ENCODE assay signal across 8 cellular contexts in the genomic region with DNA sequence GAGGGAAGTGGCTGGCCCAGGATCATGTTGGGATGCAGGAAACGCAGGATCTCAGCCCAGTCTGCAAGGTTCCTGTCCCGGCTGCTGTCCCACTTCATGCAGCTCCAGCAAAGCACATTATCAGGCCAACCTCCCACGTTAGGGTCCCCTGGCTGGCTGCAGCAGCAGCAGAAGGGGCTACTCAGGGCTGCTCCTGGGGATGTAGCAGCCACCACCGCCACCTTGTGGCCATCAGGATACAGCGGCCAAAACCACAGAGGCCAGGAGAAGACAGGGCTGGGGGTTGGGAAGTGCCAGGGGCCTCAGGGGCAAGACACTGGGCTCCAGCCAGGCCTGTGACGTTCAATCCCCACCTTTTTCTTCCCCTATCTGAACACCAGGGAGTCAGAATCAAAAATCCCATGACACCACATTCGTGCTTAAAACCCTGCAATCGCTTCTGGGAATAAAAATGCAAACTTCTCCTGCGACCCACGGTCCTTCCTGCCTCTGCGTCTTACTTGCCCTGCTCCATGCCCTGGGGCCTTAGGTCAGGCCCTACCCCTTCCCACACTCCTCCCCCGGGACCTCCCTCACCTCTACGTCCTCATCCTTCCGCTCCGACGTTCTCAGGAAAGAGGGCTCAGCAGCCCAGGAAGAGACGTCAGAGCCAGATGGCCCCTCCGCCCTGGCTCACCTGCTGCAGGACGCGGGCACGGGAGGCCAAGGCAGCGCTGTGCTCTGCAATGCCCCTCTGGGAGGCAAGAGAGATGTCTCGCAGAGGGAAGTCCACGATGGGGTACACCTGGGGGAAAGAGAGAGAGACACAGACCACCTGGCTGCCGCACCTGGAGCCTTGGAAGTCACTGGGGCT. TPM values are rescaled to one million over a fixed set of nuclear protein-coding genes. Genes with fewer than 3 reads are reported as not detected.
DNase-seq lines count a peak whose midpoint lies in the region; ATAC-seq and TF ChIP-seq lines count a peak whose summit lies in the region.

No MANE protein-coding gene starts in this region.

- TF ChIP-seq EP300 in SK-N-SH (IDR thresholded peaks at IDR 0.05; ENCODE audit: borderline replicate concordance in 1 of 2, low read depth in 1 of 2, low read length in 1 of 2) = no peak

- H3K27me3 Mint-ChIP-seq in MCF 10A (ENCODE audit: insufficient read depth, unreplicated experiment) = no peaks in the 10 kb centered on the region

- TF ChIP-seq RAD21 in SK-N-SH (IDR thresholded peaks at IDR 0.05; ENCODE audit: low read length) = peak; percentile 93

- no peak overlapping the region for H2AFZ ChIP-seq in SK-N-SH (ENCODE audit: low read depth)

- no peaks in the 10 kb centered on the region for H3K9me3 ChIP-seq in HUES64 (ENCODE audit: insufficient read depth, low read depth, low read length)
- H3K9me3 ChIP-seq in SK-N-SH = no peaks in the 10 kb centered on the region

- POLR2A ChIA-PET in SK-N-SH (lab: Yijun Ruan, JAX) (interaction anchor here (0.9 kb wide), 1 partner anchor 121 kb away, joined by 3 read pairs; a partner anchor contains a TSS), MCF 10A (lab: Yijun Ruan, JAX) (no interaction called here)

- no peak overlapping the region for H3K27ac Mint-ChIP-seq in MCF 10A (ENCODE audit: low read depth, unreplicated experiment)

- H3K4me3 ChIP-seq in HUES64 (ENCODE audit: low read length) (no peak overlapping the region), SK-N-SH (ENCODE audit: low read depth in 2 of 2, low read length in 1 of 2) (no peak overlapping the region; a peak in 1 of 4 replicates)

- 52% methylated on average over 25 of the region's 25 CpGs for WGBS in HUES64
- WGBS in SK-N-SH (ENCODE audit: low lambda C conversion rate) = 60% methylated on average over 20 of the region's 25 CpGs

- peak; percentile 90 for ATAC-seq in GM21717 (IDR thresholded peaks at IDR 0.05; ENCODE audit: unreplicated experiment)

- H4K20me1 ChIP-seq in SK-N-SH (ENCODE audit: insufficient read depth) = no peaks in the 10 kb centered on the region

- H3K27ac ChIP-seq in HUES64 (ENCODE audit: low read depth, low read length) (no peak overlapping the region), SK-N-SH (ENCODE audit: low read depth in 2 of 2, low read length in 1 of 2) (peak overlapping the region in 1 of 2 experiments; percentile 68; a peak in 2 of 4 replicates)

- peaks cover 5% of the 10 kb centered on the region for H3F3A ChIP-seq in SK-N-SH (replicated peaks; ENCODE audit: insufficient read depth)

- H3K36me3 Mint-ChIP-seq in MCF 10A (ENCODE audit: insufficient read depth, unreplicated experiment) = no peaks in the 10 kb centered on the region

- H3K4me1 ChIP-seq in HUES64 (ENCODE audit: insufficient read depth, low read length) (peaks cover 9% of the 10 kb centered on the region), SK-N-SH (ENCODE audit: control insufficient read depth in 1 of 2, insufficient read depth in 2 of 2, low read depth in 1 of 2, low read length in 1 of 2) (peaks cover 0 to 26% of the 10 kb centered on the region in 2 experiments; a peak in 1 of 4 replicates)

- H3K4me3 Mint-ChIP-seq in MCF 10A (ENCODE audit: unreplicated experiment) = no peak overlapping the region

- H3K79me2 ChIP-seq in SK-N-SH (ENCODE audit: insufficient read depth) = no peaks in the 10 kb centered on the region

- CTCF ChIA-PET in SK-N-SH (lab: Yijun Ruan, JAX) = interaction anchor here (0.6 to 3.6 kb wide), 36 partner anchors 9 to 315 kb away, joined by 3 to 52 read pairs (median 4); a partner anchor contains a TSS
- CTCF ChIA-PET in MCF 10A (lab: Yijun Ruan, JAX) = interaction anchor here (0.5 to 7.2 kb wide), 17 partner anchors 13 to 572 kb away, joined by 3 to 79 read pairs (median 3); no protein-coding TSS in a partner anchor

- H3K4me2 ChIP-seq in SK-N-SH = no peak overlapping the region

- no peaks in the 10 kb centered on the region for H3K36me3 ChIP-seq in HUES64 (ENCODE audit: insufficient read depth, low read length)
- no peaks in the 10 kb centered on the region for H3K36me3 ChIP-seq in SK-N-SH (replicated peaks in 1 of 2; ENCODE audit: control insufficient read depth in 1 of 2, insufficient read depth in 2 of 2, low read length in 1 of 2)

- intact Hi-C loops in MCF 10A (cut with micrococcal nuclease) = loop anchor here (1.0 to 10.0 kb wide), 2 partner anchors 181 to 298 kb away; no protein-coding TSS in a partner anchor

- H3K4me1 Mint-ChIP-seq in MCF 10A (ENCODE audit: insufficient read depth, unreplicated experiment) = peaks cover 11% of the 10 kb centered on the region

- TF ChIP-seq CTCF in SK-N-SH (IDR thresholded peaks at IDR 0.05) = peak; percentile 94
- peak; percentile 93 for TF ChIP-seq CTCF in MCF 10A (IDR thresholded peaks at IDR 0.05; ENCODE audit: unreplicated experiment)

- no peaks in the 10 kb centered on the region for H3K27me3 ChIP-seq in HUES64 (ENCODE audit: insufficient read depth, low read length)
- H3K27me3 ChIP-seq in SK-N-SH (ENCODE audit: insufficient read depth) = no peaks in the 10 kb centered on the region

- H3K9ac ChIP-seq in HUES64 (ENCODE audit: low read depth, low read length) (peak overlapping the region; percentile 23; the same call in 1 of the 2 replicates), SK-N-SH (no peak overlapping the region)

- peak; percentile 9 for DNase-seq in NCI-H2196 (lab: John Stamatoyannopoulos, UW; ENCODE audit: unreplicated experiment)
- DNase-seq in NCI-H2196 treated with DMSO at 0.1 percent for 48 hours (lab: John Stamatoyannopoulos, UW; ENCODE audit: unreplicated experiment) = no peak
- DNase-seq in SK-N-SH = peak; percentile 93
- DNase-seq in MCF 10A (ENCODE audit: unreplicated experiment) = peak; percentile 68
- peak; percentile 95 for DNase-seq in iPS-NIHi7 (ENCODE audit: extremely low spot score)
- peak; percentile 54 for DNase-seq in smooth muscle cell of the brain vasculature (ENCODE audit: low read depth, low spot score)

- no peaks in the 10 kb centered on the region for H3K9me2 ChIP-seq in SK-N-SH

- no peaks in the 10 kb centered on the region for H3K9me3 Mint-ChIP-seq in MCF 10A (ENCODE audit: unreplicated experiment)

- BruUV-seq in MCF 10A (replicated peaks; lab: Mats Ljungman, UMichigan) = no TSS peak

TF ChIP-seq in SK-N-SH, 30 proteins besides CTCF, POLR2A, EP300 and RAD21:
- TF ChIP-seq GATA2 (CRISPR knock-in tag; IDR thresholded peaks at IDR 0.05) = peak; percentile 38; the same call in 1 of the 2 replicates
- 0 out of 2 replicates have a peak, but pooled peaks have one; percentile 26 for TF ChIP-seq RCOR1 (IDR thresholded peaks at IDR 0.05; ENCODE audit: low read length)
- peak; percentile 89 for TF ChIP-seq CHD2 (IDR thresholded peaks at IDR 0.05; ENCODE audit: low read length, partially characterized antibody)
- peak; percentile 91 for TF ChIP-seq SMC3 (IDR thresholded peaks at IDR 0.05; ENCODE audit: low read depth, low read length)
- TF ChIP-seq MXI1 (IDR thresholded peaks at IDR 0.05; ENCODE audit: low read depth, low read length) = peak; percentile 27; the same call in 1 of the 2 replicates
- 0 out of 2 replicates have a peak, but pooled peaks have one; percentile 3 for TF ChIP-seq NRF1 (IDR thresholded peaks at IDR 0.05; ENCODE audit: low read depth, low read length)
- no peak for TF ChIP-seq NFIC (IDR thresholded peaks at IDR 0.05; ENCODE audit: borderline replicate concordance)
- no peak for TF ChIP-seq TCF12 (IDR thresholded peaks at IDR 0.05)

RNA-seq across cellular contexts. Expression of a gene that starts 21.5 kb away (rescaled TPM):
- 5.3 TPM for polyA plus RNA-seq in HUES64 (2013, experiment 1 of 2)
- polyA plus RNA-seq in HUES64 (2013, experiment 2 of 2) = 11.6 TPM
- polyA plus RNA-seq in SK-N-SH (2012; rRNA removed) = 0.18 and 0.26 TPM in 2 replicates
- polyA plus RNA-seq in SK-N-SH (2012; cell fraction: cytosol; rRNA removed) = 0.10 and 0.30 TPM in 2 replicates
- polyA plus RNA-seq in SK-N-SH (2012; cell fraction: nucleus; rRNA removed) = 0.75 and 1.1 TPM in 2 replicates
- total RNA-seq in MCF 10A (2022) = 0.32 and 0.51 TPM in 2 replicates
